In the genomic region with DNA sequence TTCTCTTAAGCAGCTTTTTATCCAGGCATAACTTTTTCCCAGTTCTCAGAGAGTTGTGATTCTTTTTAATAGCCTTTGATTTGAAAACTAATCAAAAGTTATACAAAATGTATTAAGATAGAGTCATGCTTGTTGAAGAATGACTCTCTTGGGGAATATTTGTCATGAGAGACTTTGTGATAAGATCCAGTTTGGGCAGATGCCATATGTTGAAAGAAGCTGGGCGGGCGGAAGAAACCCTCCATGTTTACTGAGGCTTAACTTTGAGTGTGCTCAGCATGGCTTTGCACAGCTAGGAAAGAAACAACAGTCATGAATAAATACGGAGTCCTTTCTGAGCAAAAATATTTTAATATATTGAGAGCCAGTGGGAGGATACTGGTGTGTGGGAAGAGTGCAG, we compare ENCODE assay signal across 22 cellular contexts. TPM values are rescaled to one million over a fixed set of nuclear protein-coding genes. Genes with fewer than 3 reads are reported as not detected.
A peak's percentile ranks its signal among the peaks of the same experiment; 100 is the strongest.
DNase-seq lines count a peak whose midpoint lies in the region; ATAC-seq and TF ChIP-seq lines count a peak whose summit lies in the region.
"Had no signal": no experiment of that assay in that cellular context is flagged by ENCODE, and none has a peak within 500 bp of the region (broad histone marks: within the 10 kb centered on the region; RNA-seq: fewer than 3 reads in every experiment).

No MANE protein-coding gene starts in this region.

- no peak for TF ChIP-seq POLR2A in uterus (IDR thresholded peaks at IDR 0.05)

- no peak for ATAC-seq in HG02678 (IDR thresholded peaks at IDR 0.05; ENCODE audit: unreplicated experiment)
- ATAC-seq: activated CD8-positive, alpha-beta memory T cell treated with anti-CD3 and anti-CD28 coated beads, Interleukin-2, amount 10 ng/mL, durations not matched to agents 7 days and 5 days; left colon; sciatic nerve; T-helper 17 cell had no signal

- no peak overlapping the region for H3K4me3 Mint-ChIP-seq in nephron
- H3K4me3 Mint-ChIP-seq: activated CD4-positive, alpha-beta T cell treated with anti-CD3 and anti-CD28 coated beads, Interleukin-2, amount 10 ng/mL, durations not matched to agents 24 days and 14 days; activated CD8-positive, alpha-beta memory T cell treated with anti-CD3 and anti-CD28 coated beads, Interleukin-2, amount 10 ng/mL, durations not matched to agents 7 days and 5 days; activated naive CD8-positive, alpha-beta T cell; naive B cell; T-helper 17 cell had no signal

- H3K9me3 Mint-ChIP-seq in nephron = peaks cover 4% of the 10 kb centered on the region
- H3K9me3 Mint-ChIP-seq: activated CD4-positive, alpha-beta T cell treated with anti-CD3 and anti-CD28 coated beads, Interleukin-2, amount 10 ng/mL, durations not matched to agents 24 days and 14 days had no signal

- H3K27ac ChIP-seq in brain microvascular endothelial cell = no peak overlapping the region
- H3K27ac ChIP-seq in uterus = no peak overlapping the region
- H3K27ac ChIP-seq: colonic mucosa, Peyer's patch had no signal

- no peaks in the 10 kb centered on the region for H3K36me3 ChIP-seq in brain microvascular endothelial cell (replicated peaks)
- H3K36me3 ChIP-seq in uterus = no peaks in the 10 kb centered on the region
- H3K36me3 ChIP-seq: BE2C, colonic mucosa, Peyer's patch had no signal

- peak overlapping the region; percentile 62 to 79 (median 78) for H3K27ac Mint-ChIP-seq in nephron
- H3K27ac Mint-ChIP-seq: activated CD4-positive, alpha-beta T cell treated with anti-CD3 and anti-CD28 coated beads, Interleukin-2, amount 10 ng/mL, durations not matched to agents 24 days and 14 days; activated CD8-positive, alpha-beta memory T cell treated with anti-CD3 and anti-CD28 coated beads, Interleukin-2, amount 10 ng/mL, durations not matched to agents 7 days and 5 days; activated naive CD8-positive, alpha-beta T cell; naive B cell; T-helper 17 cell had no signal

- in situ Hi-C loops in brain microvascular endothelial cell (cut with HindIII; ENCODE audit: low pct_ligation_motif_present, low sequenced_read_pairs) = no loop called here

- no peak overlapping the region for H3K4me3 ChIP-seq in LNCaP clone FGC (ENCODE audit: low read depth, low read length)
- H3K4me3 ChIP-seq in brain microvascular endothelial cell (ENCODE audit: low read depth, low read length) = no peak overlapping the region
- H3K4me3 ChIP-seq in uterus = no peak overlapping the region
- H3K4me3 ChIP-seq: colonic mucosa, Peyer's patch had no signal

- H3K4me1 Mint-ChIP-seq in nephron = peaks cover 9% of the 10 kb centered on the region
- H3K4me1 Mint-ChIP-seq: activated CD4-positive, alpha-beta T cell treated with anti-CD3 and anti-CD28 coated beads, Interleukin-2, amount 10 ng/mL, durations not matched to agents 24 days and 14 days; activated CD8-positive, alpha-beta memory T cell treated with anti-CD3 and anti-CD28 coated beads, Interleukin-2, amount 10 ng/mL, durations not matched to agents 7 days and 5 days; naive B cell; T-helper 17 cell had no signal

- H3K9me3 ChIP-seq in uterus = no peaks in the 10 kb centered on the region
- H3K9me3 ChIP-seq: BE2C, colonic mucosa, Peyer's patch had no signal

- intact Hi-C loops in uterus (cut with DNase I; ENCODE audit: low total_unique reads) = no loop called here

- H3K27me3 ChIP-seq in brain microvascular endothelial cell (replicated peaks) (no peaks in the 10 kb centered on the region), uterus (peaks cover 0 to 6% of the 10 kb centered on the region in 2 donors)
- H3K27me3 ChIP-seq: BE2C, colonic mucosa, Peyer's patch had no signal

- peak; percentile 69 for DNase-seq in LNCaP clone FGC (ENCODE audit: low read depth)
- DNase-seq in brain microvascular endothelial cell = peak; percentile 15
- peak; percentile 20 to 28 for DNase-seq in uterus
- DNase-seq in DMS79 (lab: John Stamatoyannopoulos, UW) = no peak
- no peak for DNase-seq in RKO (ENCODE audit: low spot score)
- DNase-seq: activated CD4-positive, alpha-beta T cell treated with anti-CD3 and anti-CD28 coated beads, Interleukin-2, amount 10 ng/mL, durations not matched to agents 24 days and 14 days; activated CD8-positive, alpha-beta memory T cell treated with anti-CD3 and anti-CD28 coated beads, Interleukin-2, amount 10 ng/mL, durations not matched to agents 7 days and 5 days; BE2C; colonic mucosa; Karpas-422; left colon; mesendoderm; naive B cell; NCI-H187; NCI-H226; Peyer's patch; substantia nigra; T-helper 17 cell had no signal

- H3K36me3 Mint-ChIP-seq in nephron (ENCODE audit: low read depth) = no peaks in the 10 kb centered on the region
- H3K36me3 Mint-ChIP-seq: activated CD8-positive, alpha-beta memory T cell treated with anti-CD3 and anti-CD28 coated beads, Interleukin-2, amount 10 ng/mL, durations not matched to agents 7 days and 5 days; activated naive CD8-positive, alpha-beta T cell; naive B cell had no signal

- TF ChIP-seq CTCF in LNCaP clone FGC (IDR thresholded peaks at IDR 0.05; ENCODE audit: control insufficient read depth, extremely low read depth, insufficient read depth) = no peak
- TF ChIP-seq CTCF in brain microvascular endothelial cell (IDR thresholded peaks at IDR 0.05; ENCODE audit: low read depth, low read length, missing control alignments) = no peak
- no peak for TF ChIP-seq CTCF in nephron (IDR thresholded peaks at IDR 0.05; ENCODE audit: unreplicated experiment in 3 of 3)
- no peak for TF ChIP-seq CTCF in uterus (IDR thresholded peaks at IDR 0.05)

- H3K4me1 ChIP-seq in uterus = no peaks in the 10 kb centered on the region
- H3K4me1 ChIP-seq: BE2C, colonic mucosa, Peyer's patch had no signal

- no peaks in the 10 kb centered on the region for H3K27me3 Mint-ChIP-seq in nephron (ENCODE audit: low read depth)
- H3K27me3 Mint-ChIP-seq: activated CD4-positive, alpha-beta T cell treated with anti-CD3 and anti-CD28 coated beads, Interleukin-2, amount 10 ng/mL, durations not matched to agents 24 days and 14 days; T-helper 17 cell had no signal

RNA-seq across cellular contexts. Expression of gene SYTL5, which starts 39.3 kb away (rescaled TPM):
- 1 to 10 TPM in 2 of 4 donors, under 1 TPM in 2; under 0.01 to 3.1 (median 1.6) TPM for total RNA-seq in uterus
- total RNA-seq: activated CD4-positive, alpha-beta T cell treated with anti-CD3 and anti-CD28 coated beads, Interleukin-2, amount 10 ng/mL, durations not matched to agents 24 days and 14 days; activated CD8-positive, alpha-beta memory T cell treated with anti-CD3 and anti-CD28 coated beads, Interleukin-2, amount 10 ng/mL, durations not matched to agents 7 days and 5 days; sciatic nerve; T-helper 17 cell had no signal

Comparison
In these comparisons a context has a peak if more than half of its experiments do, and no peak if none do; other contexts are left out.
1. DNase-seq: peak in LNCaP clone FGC (single experiment), brain microvascular endothelial cell (single experiment) and uterus (2 of 2); none in DMS79 (single experiment) and RKO (single experiment).